In the genomic region with DNA sequence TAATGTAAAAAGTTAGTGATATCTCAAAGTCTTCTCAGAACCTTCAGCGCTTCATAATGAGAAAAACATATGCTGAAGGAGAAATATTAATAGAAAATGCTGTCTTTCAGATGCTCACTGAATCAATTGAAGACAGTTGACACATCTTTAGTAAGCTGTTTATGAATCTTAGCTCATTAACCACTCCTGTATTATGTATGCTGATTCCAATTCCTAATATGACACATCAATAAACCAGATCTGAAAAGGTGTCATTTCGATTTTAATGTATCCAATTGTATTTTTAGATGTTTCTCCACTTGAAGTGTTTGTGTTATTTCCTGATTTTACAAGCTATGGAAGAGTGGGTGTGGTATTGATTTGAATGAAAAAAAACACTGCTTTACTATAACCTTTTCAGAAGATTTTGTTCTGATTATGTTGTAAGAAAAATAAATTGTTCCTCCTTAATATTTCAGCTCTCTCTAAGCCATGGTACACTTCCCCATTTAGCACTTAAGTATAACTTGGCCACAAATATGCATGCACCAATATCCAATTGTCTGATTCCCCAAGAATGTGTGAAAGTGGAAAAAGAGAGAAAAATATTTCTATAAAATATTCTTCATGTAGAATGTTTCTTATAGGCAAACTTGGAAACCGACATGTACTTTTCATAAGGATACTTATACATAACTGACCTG, we compare ENCODE assay signal across 20 cellular contexts.
A peak's percentile ranks its signal among the peaks of the same experiment; 100 is the strongest.
DNase-seq lines count a peak whose midpoint lies in the region; ATAC-seq lines count a peak whose summit lies in the region.
"Had no signal": no experiment of that assay in that cellular context is flagged by ENCODE, and none has a peak within 500 bp of the region (broad histone marks: within the 10 kb centered on the region; RNA-seq: fewer than 3 reads in every experiment).

No MANE protein-coding gene starts in this region.

- H3K27me3 Mint-ChIP-seq in activated CD4-positive, alpha-beta T cell treated with anti-CD3 and anti-CD28 coated beads for 36 hours: no peaks in the 10 kb centered on the region
- no peaks in the 10 kb centered on the region for H3K27me3 Mint-ChIP-seq in activated naive CD8-positive, alpha-beta T cell treated with anti-CD3 and anti-CD28 coated beads, Interleukin-2, amount 50 U/mL, for 24 hours
- H3K27me3 Mint-ChIP-seq: activated naive CD4-positive, alpha-beta T cell treated with anti-CD3 and anti-CD28 coated beads, Interleukin-2, amount 50 U/mL, for 24 hours; stimulated activated naive B cell treated with anti-CD40 and anti-IgM and Interleukin-4, amounts not matched to agents 10 μg/mL and 1 μg/mL and 100 μg/mL, for 72 hours had no signal

- CTCF ChIA-PET in activated CD4-positive, alpha-beta T cell treated with anti-CD3 and anti-CD28 coated beads for 36 hours (lab: Charles Lee): interaction anchor here (0.6 to 1.0 kb wide), 3 partner anchors 10 to 1187 kb away, joined by 3 read pairs; no protein-coding TSS in a partner anchor

- no peak for DNase-seq in activated CD4-positive, alpha-beta T cell treated with anti-CD3 and anti-CD28 coated beads for 36 hours
- no peak for DNase-seq in activated CD4-positive, alpha-beta T cell treated with anti-CD3 and anti-CD28 coated beads for 48 hours
- DNase-seq in activated naive CD8-positive, alpha-beta T cell treated with anti-CD3 and anti-CD28 coated beads, Interleukin-2, amount 50 U/mL, for 24 hours: no peak
- DNase-seq in globus pallidus (ENCODE audit: low spot score): no peak
- no peak for DNase-seq in NCI-H128 (lab: John Stamatoyannopoulos, UW; ENCODE audit: unreplicated experiment)
- no peak for DNase-seq in HCEC 1CT
- DNase-seq: dermis blood vessel endothelial cell; DMS 273 treated with DMSO at 0.1 percent for 48 hours; foreskin melanocyte; NCI-H1930; NCI-H446; NK-92 treated with Interleukin-12 subunit alpha and Interleukin-12 subunit beta, amount 100 ng/mL, for 24 hours; stimulated activated naive B cell treated with anti-CD40 and anti-IgM and Interleukin-4, amounts not matched to agents 10 μg/mL and 1 μg/mL and 100 μg/mL, for 72 hours; WERI-Rb-1 had no signal

- H3K9me3 Mint-ChIP-seq in activated CD4-positive, alpha-beta T cell treated with anti-CD3 and anti-CD28 coated beads for 36 hours (ENCODE audit: low read depth): no peaks in the 10 kb centered on the region
- H3K9me3 Mint-ChIP-seq in activated naive CD8-positive, alpha-beta T cell treated with anti-CD3 and anti-CD28 coated beads, Interleukin-2, amount 50 U/mL, for 24 hours: peaks cover 9% of the 10 kb centered on the region
- H3K9me3 Mint-ChIP-seq: activated naive CD4-positive, alpha-beta T cell treated with anti-CD3 and anti-CD28 coated beads, Interleukin-2, amount 50 U/mL, for 24 hours; brain; mesothelial cell of epicardium; stimulated activated naive B cell treated with anti-CD40 and anti-IgM and Interleukin-4, amounts not matched to agents 10 μg/mL and 1 μg/mL and 100 μg/mL, for 72 hours had no signal

- POLR2A ChIA-PET in activated CD4-positive, alpha-beta T cell treated with anti-CD3 and anti-CD28 coated beads for 36 hours (lab: Charles Lee): no interaction called here

- intact Hi-C loops in activated CD4-positive, alpha-beta T cell treated with anti-CD3 and anti-CD28 coated beads for 36 hours (cut with DNase I, micrococcal nuclease): loop anchor here (1.0 to 10.0 kb wide), 5 partner anchors 24 to 715 kb away; a partner anchor contains a TSS

- peaks cover 25% of the 10 kb centered on the region for H3K36me3 Mint-ChIP-seq in activated CD4-positive, alpha-beta T cell treated with anti-CD3 and anti-CD28 coated beads for 36 hours (ENCODE audit: low read depth)
- peaks cover 30% of the 10 kb centered on the region for H3K36me3 Mint-ChIP-seq in activated naive CD8-positive, alpha-beta T cell treated with anti-CD3 and anti-CD28 coated beads, Interleukin-2, amount 50 U/mL, for 24 hours (ENCODE audit: low read depth)
- H3K36me3 Mint-ChIP-seq: brain, mesothelial cell of epicardium, type B pancreatic cell had no signal

- peaks cover 63% of the 10 kb centered on the region for H3K4me1 Mint-ChIP-seq in activated CD4-positive, alpha-beta T cell treated with anti-CD3 and anti-CD28 coated beads for 36 hours
- peaks cover 59% of the 10 kb centered on the region for H3K4me1 Mint-ChIP-seq in activated naive CD8-positive, alpha-beta T cell treated with anti-CD3 and anti-CD28 coated beads, Interleukin-2, amount 50 U/mL, for 24 hours

- H3K4me3 Mint-ChIP-seq in activated CD4-positive, alpha-beta T cell treated with anti-CD3 and anti-CD28 coated beads for 36 hours: no peak overlapping the region
- no peak overlapping the region for H3K4me3 Mint-ChIP-seq in activated naive CD8-positive, alpha-beta T cell treated with anti-CD3 and anti-CD28 coated beads, Interleukin-2, amount 50 U/mL, for 24 hours
- H3K4me3 Mint-ChIP-seq: activated naive CD4-positive, alpha-beta T cell treated with anti-CD3 and anti-CD28 coated beads, Interleukin-2, amount 50 U/mL, for 24 hours; brain; mesothelial cell of epicardium; stimulated activated naive B cell treated with anti-CD40 and anti-IgM and Interleukin-4, amounts not matched to agents 10 μg/mL and 1 μg/mL and 100 μg/mL, for 72 hours; type B pancreatic cell had no signal

- ATAC-seq in activated CD4-positive, alpha-beta T cell treated with anti-CD3 and anti-CD28 coated beads for 36 hours: peak; percentile 81
- ATAC-seq in GM18867 (IDR thresholded peaks at IDR 0.05; ENCODE audit: unreplicated experiment) (peak; percentile 48), HG03175 (IDR thresholded peaks at IDR 0.05; ENCODE audit: unreplicated experiment) (peak; percentile 51)
- peak; percentile 72 for ATAC-seq in activated naive CD8-positive, alpha-beta T cell treated with anti-CD3 and anti-CD28 coated beads, Interleukin-2, amount 50 U/mL, for 24 hours

- H3K27ac Mint-ChIP-seq in activated CD4-positive, alpha-beta T cell treated with anti-CD3 and anti-CD28 coated beads for 36 hours: peak overlapping the region; percentile 12
- peak overlapping the region; percentile 86 for H3K27ac Mint-ChIP-seq in activated naive CD8-positive, alpha-beta T cell treated with anti-CD3 and anti-CD28 coated beads, Interleukin-2, amount 50 U/mL, for 24 hours
- H3K27ac Mint-ChIP-seq: brain; mesothelial cell of epicardium; stimulated activated naive B cell treated with anti-CD40 and anti-IgM and Interleukin-4, amounts not matched to agents 10 μg/mL and 1 μg/mL and 100 μg/mL, for 72 hours; type B pancreatic cell had no signal
